Comparison of ENCODE assay signal across 20 cellular contexts in the genomic region with DNA sequence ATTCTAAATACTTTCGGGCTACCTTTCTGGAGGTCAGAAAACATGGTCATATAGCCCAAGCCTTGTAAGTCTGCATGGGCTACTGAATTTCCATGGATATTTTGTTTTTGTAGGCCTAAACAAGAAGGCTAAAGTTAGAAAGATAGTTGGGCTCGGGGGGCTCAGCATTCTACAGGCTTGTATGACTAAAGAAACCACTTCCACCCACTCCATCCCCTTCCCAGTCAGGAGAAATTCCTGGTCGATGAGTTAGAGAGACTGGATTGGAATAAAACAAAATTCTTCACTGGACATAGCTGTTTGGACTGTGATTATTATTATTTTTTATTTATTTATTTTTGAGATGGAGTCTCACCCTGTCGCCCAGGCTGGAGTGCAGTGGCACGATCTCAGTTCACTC.
DNase-seq lines count a peak whose midpoint lies in the region; ATAC-seq, FAIRE-seq and TF ChIP-seq lines count a peak whose summit lies in the region.
"Had no signal": no experiment of that assay in that cellular context is flagged by ENCODE, and none has a peak within 500 bp of the region (broad histone marks: within the 10 kb centered on the region; RNA-seq: fewer than 3 reads in every experiment).

No MANE protein-coding gene starts in this region.

- no peak for FAIRE-seq in HTR-8/SVneo (lab: Jason Lieb, UNC)
- FAIRE-seq: GM12878 had no signal

- H3K36me3 Mint-ChIP-seq in endothelial cell (ENCODE audit: low read depth, unreplicated experiment) = peaks cover 11% of the 10 kb centered on the region
- H3K36me3 Mint-ChIP-seq in activated T-helper 1 cell treated with anti-CD3 and anti-CD28 coated beads, Interleukin-12 subunit alpha, Interleukin-12 subunit beta, Interleukin-2, Interleukin-4 antibody, amounts not matched to agents 30 ng/mL and 10 ng/mL and 1 ng/mL, durations not matched to agents 14 hours and 24 hours and 36 hours (ENCODE audit: low read depth) = no peaks in the 10 kb centered on the region
- H3K36me3 Mint-ChIP-seq: neural progenitor cell had no signal

- no peak overlapping the region for H3K9ac ChIP-seq in BLaER1
- H3K9ac ChIP-seq: neural progenitor cell had no signal

- H3K27me3 ChIP-seq in BLaER1 = no peaks in the 10 kb centered on the region
- peaks cover 6% of the 10 kb centered on the region for H3K27me3 ChIP-seq in neutrophil
- no peaks in the 10 kb centered on the region for H3K27me3 ChIP-seq in upper lobe of left lung
- H3K27me3 ChIP-seq: neural progenitor cell had no signal

- H3K4me2 ChIP-seq in BLaER1 = peak overlapping the region; percentile 82
- H3K4me2 ChIP-seq: neural progenitor cell had no signal

- H3K4me1 ChIP-seq in BLaER1 (peaks cover 22% of the 10 kb centered on the region), neutrophil (ENCODE audit: control insufficient read depth in 1 of 2, insufficient read depth in 1 of 2, low read depth in 1 of 2, low read length in 1 of 2) (peaks cover 26 to 35% of the 10 kb centered on the region in 2 experiments), upper lobe of left lung (peaks cover 0 to 6% (median 2%) of the 10 kb centered on the region in 4 donors)
- H3K4me1 ChIP-seq: Caco-2, neural progenitor cell had no signal

- H4K20me1 ChIP-seq in BLaER1 = no peaks in the 10 kb centered on the region

- H3K27ac Mint-ChIP-seq in endothelial cell (ENCODE audit: unreplicated experiment) = peak overlapping the region; percentile 73
- no peak overlapping the region for H3K27ac Mint-ChIP-seq in activated T-helper 1 cell treated with anti-CD3 and anti-CD28 coated beads, Interleukin-12 subunit alpha, Interleukin-12 subunit beta, Interleukin-2, Interleukin-4 antibody, amounts not matched to agents 30 ng/mL and 10 ng/mL and 1 ng/mL, durations not matched to agents 14 hours and 24 hours and 36 hours
- H3K27ac Mint-ChIP-seq: stimulated activated naive CD8-positive, alpha-beta T cell treated with anti-CD3 and anti-CD28 coated beads, Interleukin-15, amount 100 ng/mL, for 72 hours; T-helper 1 cell treated with Interleukin-12 subunit alpha and Interleukin-12 subunit beta and Interleukin-4 antibody, amounts not matched to agents 30 μg/mL and 1 μg/mL, for 36 hours had no signal

- no peaks in the 10 kb centered on the region for H3K9me3 Mint-ChIP-seq in endothelial cell (ENCODE audit: unreplicated experiment)
- H3K9me3 Mint-ChIP-seq in activated T-helper 1 cell treated with anti-CD3 and anti-CD28 coated beads, Interleukin-12 subunit alpha, Interleukin-12 subunit beta, Interleukin-2, Interleukin-4 antibody, amounts not matched to agents 30 ng/mL and 10 ng/mL and 1 ng/mL, durations not matched to agents 14 hours and 24 hours and 36 hours = no peaks in the 10 kb centered on the region
- H3K9me3 Mint-ChIP-seq: central memory CD8-positive, alpha-beta T cell; neural progenitor cell; T-helper 1 cell treated with Interleukin-12 subunit alpha and Interleukin-12 subunit beta and Interleukin-4 antibody, amounts not matched to agents 30 μg/mL and 1 μg/mL, for 36 hours had no signal

- H3K36me3 ChIP-seq in BLaER1 (no peaks in the 10 kb centered on the region), neutrophil (no peaks in the 10 kb centered on the region), upper lobe of left lung (no peaks in the 10 kb centered on the region)
- H3K36me3 ChIP-seq: neural progenitor cell had no signal

- no peak overlapping the region for H3K4me3 Mint-ChIP-seq in endothelial cell (ENCODE audit: unreplicated experiment)
- no peak overlapping the region for H3K4me3 Mint-ChIP-seq in activated T-helper 1 cell treated with anti-CD3 and anti-CD28 coated beads, Interleukin-12 subunit alpha, Interleukin-12 subunit beta, Interleukin-2, Interleukin-4 antibody, amounts not matched to agents 30 ng/mL and 10 ng/mL and 1 ng/mL, durations not matched to agents 14 hours and 24 hours and 36 hours
- H3K4me3 Mint-ChIP-seq: neural progenitor cell; T-helper 1 cell treated with Interleukin-12 subunit alpha and Interleukin-12 subunit beta and Interleukin-4 antibody, amounts not matched to agents 30 μg/mL and 1 μg/mL, for 36 hours had no signal

- TF ChIP-seq EP300 in upper lobe of left lung (IDR thresholded peaks at IDR 0.05) = no peak

- H3K9me3 ChIP-seq in BLaER1 (no peaks in the 10 kb centered on the region), neutrophil (no peaks in the 10 kb centered on the region), upper lobe of left lung (no peaks in the 10 kb centered on the region)
- H3K9me3 ChIP-seq: Caco-2 had no signal

- DNase-seq in HTR-8/SVneo (ENCODE audit: insufficient read length, low spot score) = peak; percentile 20
- DNase-seq in endothelial cell (ENCODE audit: low spot score) = no peak
- DNase-seq in upper lobe of left lung = no peak
- DNase-seq in D341Med (ENCODE audit: low spot score) = no peak
- DNase-seq in activated T-helper 1 cell treated with anti-CD3 and anti-CD28 coated beads, Interleukin-12 subunit alpha, Interleukin-12 subunit beta, Interleukin-2, Interleukin-4 antibody, amounts not matched to agents 30 ng/mL and 10 ng/mL and 1 ng/mL, durations not matched to agents 14 hours and 24 hours and 36 hours (ENCODE audit: low spot score) = no peak
- DNase-seq: Caco-2; effector memory CD4-positive, alpha-beta T cell; midbrain; NCI-H1417 treated with DMSO at 0.1 percent for 48 hours; NCI-H526 treated with DMSO at 0.1 percent for 48 hours; retina; SIG-M5 had no signal

- TF ChIP-seq POLR2A in upper lobe of left lung (IDR thresholded peaks at IDR 0.05) = no peak

- TF ChIP-seq CTCF in endothelial cell (IDR thresholded peaks at IDR 0.05; ENCODE audit: unreplicated experiment) = no peak
- no peak for TF ChIP-seq CTCF in neutrophil (IDR thresholded peaks at IDR 0.05)
- no peak for TF ChIP-seq CTCF in upper lobe of left lung (IDR thresholded peaks at IDR 0.05)

- ATAC-seq in upper lobe of left lung (ENCODE audit: low FRiP score in 2 of 2) (no peak), HG02798 (IDR thresholded peaks at IDR 0.05; ENCODE audit: poor library complexity, unreplicated experiment) (no peak)
- ATAC-seq: GM12878 had no signal

- peaks cover 25% of the 10 kb centered on the region for H3K4me1 Mint-ChIP-seq in endothelial cell (ENCODE audit: unreplicated experiment)
- H3K4me1 Mint-ChIP-seq in activated T-helper 1 cell treated with anti-CD3 and anti-CD28 coated beads, Interleukin-12 subunit alpha, Interleukin-12 subunit beta, Interleukin-2, Interleukin-4 antibody, amounts not matched to agents 30 ng/mL and 10 ng/mL and 1 ng/mL, durations not matched to agents 14 hours and 24 hours and 36 hours (ENCODE audit: low read depth) = peaks cover 5% of the 10 kb centered on the region

- H3K4me3 ChIP-seq in BLaER1 = no peak overlapping the region
- H3K4me3 ChIP-seq in neutrophil (ENCODE audit: low read depth in 1 of 2, low read length in 1 of 2) = no peak overlapping the region
- no peak overlapping the region for H3K4me3 ChIP-seq in upper lobe of left lung
- H3K4me3 ChIP-seq: GM12878, neural progenitor cell had no signal

- H3K27ac ChIP-seq in BLaER1 (no peak overlapping the region), neutrophil (peak overlapping the region; percentile 71), upper lobe of left lung (no peak overlapping the region)
- H3K27ac ChIP-seq: neural progenitor cell had no signal

- intact Hi-C loops in activated T-helper 1 cell treated with anti-CD3 and anti-CD28 coated beads, Interleukin-12 subunit alpha, Interleukin-12 subunit beta, Interleukin-2, Interleukin-4 antibody, amounts not matched to agents 30 ng/mL and 10 ng/mL and 1 ng/mL, durations not matched to agents 14 hours and 24 hours and 36 hours (cut with micrococcal nuclease) = no loop called here

- H3K27me3 Mint-ChIP-seq in endothelial cell (ENCODE audit: unreplicated experiment) = peaks cover 3% of the 10 kb centered on the region
- H3K27me3 Mint-ChIP-seq in activated T-helper 1 cell treated with anti-CD3 and anti-CD28 coated beads, Interleukin-12 subunit alpha, Interleukin-12 subunit beta, Interleukin-2, Interleukin-4 antibody, amounts not matched to agents 30 ng/mL and 10 ng/mL and 1 ng/mL, durations not matched to agents 14 hours and 24 hours and 36 hours (ENCODE audit: insufficient read depth) = peaks cover 3% of the 10 kb centered on the region
- H3K27me3 Mint-ChIP-seq: central memory CD8-positive, alpha-beta T cell; stimulated activated naive CD8-positive, alpha-beta T cell treated with anti-CD3 and anti-CD28 coated beads, Interleukin-15, amount 100 ng/mL, for 72 hours had no signal

- WGBS in upper lobe of left lung, 2 donors = 87 to 89% methylated on average over 5 of the region's 5 CpGs
